ENCODE assay signal across 10 cellular contexts in genomic region chr4:84493092-84493850, GRCh38. TPM values are rescaled to one million over a fixed set of nuclear protein-coding genes. Genes with fewer than 3 reads are reported as not detected.
A peak's percentile ranks its signal among the peaks of the same experiment; 100 is the strongest.
DNase-seq lines count a peak whose midpoint lies in the region; ATAC-seq, FAIRE-seq and TF ChIP-seq lines count a peak whose summit lies in the region.
"Had no signal": no experiment of that assay in that cellular context is flagged by ENCODE, and none has a peak within 500 bp of the region (broad histone marks: within the 10 kb centered on the region; RNA-seq: fewer than 3 reads in every experiment).

No MANE protein-coding gene starts in this region.

- peak; percentile 62 for FAIRE-seq in endothelial cell of umbilical vein (lab: Jason Lieb, UNC)

- H3K4me2 ChIP-seq in endothelial cell of umbilical vein (ENCODE audit: insufficient read depth, low read length): no peak overlapping the region

- H3K27me3 ChIP-seq in endothelial cell of umbilical vein (ENCODE audit: control insufficient read depth in 2 of 2, insufficient read depth in 2 of 2, low read length in 2 of 2): peaks cover 75 to 100% of the 10 kb centered on the region in 2 experiments

- dilution Hi-C loops in endothelial cell of umbilical vein (cut with MboI; ENCODE audit: extremely low pct_ligation_motif_present, low sequenced_read_pairs): no loop called here

- H4K20me1 ChIP-seq in endothelial cell of umbilical vein (replicated peaks; ENCODE audit: control insufficient read depth, extremely low read depth, insufficient read depth, low read length): no peaks in the 10 kb centered on the region

- DNase-seq in DMS114 treated with DMSO at 0.1 percent for 48 hours (lab: John Stamatoyannopoulos, UW; ENCODE audit: unreplicated experiment): peak; percentile 28
- DNase-seq in NCI-H2227 (lab: John Stamatoyannopoulos, UW; ENCODE audit: unreplicated experiment): peak; percentile 31
- DNase-seq in endothelial cell of umbilical vein (ENCODE audit: low read depth, low spot score): no peak
- DNase-seq in nephron progenitor cell: peak; percentile 74
- DNase-seq in activated T-helper 2 cell treated with anti-CD3 and anti-CD28 coated beads, Interferon-gamma antibody, Interleukin-2, Interleukin-4, amounts not matched to agents 10 μg/mL and 5 μg/mL and 100 μg/mL, durations not matched to agents 14 hours and 24 hours and 36 hours (ENCODE audit: low spot score): no peak
- DNase-seq in activated T-helper 1 cell treated with anti-CD3 and anti-CD28 coated beads, Interleukin-12 subunit alpha, Interleukin-12 subunit beta, Interleukin-2, Interleukin-4 antibody, amounts not matched to agents 30 ng/mL and 10 ng/mL and 1 ng/mL, durations not matched to agents 14 hours and 24 hours and 36 hours (ENCODE audit: low spot score): no peak
- no peak for DNase-seq in NCI-H2196 (lab: John Stamatoyannopoulos, UW; ENCODE audit: unreplicated experiment)
- DNase-seq: amniotic stem cell had no signal

- H3K79me2 ChIP-seq in endothelial cell of umbilical vein (ENCODE audit: control insufficient read depth, insufficient read depth, low read length): no peaks in the 10 kb centered on the region

- no peaks in the 10 kb centered on the region for H3K36me3 ChIP-seq in endothelial cell of umbilical vein (ENCODE audit: control insufficient read depth in 2 of 2, extremely low read depth in 1 of 2, insufficient read depth in 2 of 2, low read length in 2 of 2)

- peak overlapping the region; percentile 18 for H2AFZ ChIP-seq in endothelial cell of umbilical vein (ENCODE audit: low read depth, low read length)

- CTCF ChIA-PET in endothelial cell of umbilical vein (lab: Charles Lee): no interaction called here

- H3K9me1 ChIP-seq in endothelial cell of umbilical vein (replicated peaks; ENCODE audit: control insufficient read depth, extremely low read depth, insufficient read depth, low read length): no peaks in the 10 kb centered on the region

- no peaks in the 10 kb centered on the region for H3K36me3 Mint-ChIP-seq in nephron progenitor cell (ENCODE audit: low read depth)
- H3K36me3 Mint-ChIP-seq in activated T-helper 2 cell treated with anti-CD3 and anti-CD28 coated beads, Interferon-gamma antibody, Interleukin-2, Interleukin-4, amounts not matched to agents 10 μg/mL and 5 μg/mL and 100 μg/mL, durations not matched to agents 14 hours and 24 hours and 36 hours (ENCODE audit: low read depth): peaks cover 3% of the 10 kb centered on the region
- no peaks in the 10 kb centered on the region for H3K36me3 Mint-ChIP-seq in activated T-helper 1 cell treated with anti-CD3 and anti-CD28 coated beads, Interleukin-12 subunit alpha, Interleukin-12 subunit beta, Interleukin-2, Interleukin-4 antibody, amounts not matched to agents 30 ng/mL and 10 ng/mL and 1 ng/mL, durations not matched to agents 14 hours and 24 hours and 36 hours (ENCODE audit: low read depth)

- no peak overlapping the region for H3K9ac ChIP-seq in endothelial cell of umbilical vein (replicated peaks; ENCODE audit: extremely low read depth, insufficient read depth, low read length)

- no peak overlapping the region for H3K27ac Mint-ChIP-seq in nephron progenitor cell
- no peak overlapping the region for H3K27ac Mint-ChIP-seq in activated T-helper 2 cell treated with anti-CD3 and anti-CD28 coated beads, Interferon-gamma antibody, Interleukin-2, Interleukin-4, amounts not matched to agents 10 μg/mL and 5 μg/mL and 100 μg/mL, durations not matched to agents 14 hours and 24 hours and 36 hours
- no peak overlapping the region for H3K27ac Mint-ChIP-seq in activated T-helper 1 cell treated with anti-CD3 and anti-CD28 coated beads, Interleukin-12 subunit alpha, Interleukin-12 subunit beta, Interleukin-2, Interleukin-4 antibody, amounts not matched to agents 30 ng/mL and 10 ng/mL and 1 ng/mL, durations not matched to agents 14 hours and 24 hours and 36 hours

- H3K4me3 Mint-ChIP-seq in nephron progenitor cell: peak overlapping the region; percentile 82
- H3K4me3 Mint-ChIP-seq in activated T-helper 2 cell treated with anti-CD3 and anti-CD28 coated beads, Interferon-gamma antibody, Interleukin-2, Interleukin-4, amounts not matched to agents 10 μg/mL and 5 μg/mL and 100 μg/mL, durations not matched to agents 14 hours and 24 hours and 36 hours (ENCODE audit: low read depth): no peak overlapping the region
- H3K4me3 Mint-ChIP-seq in activated T-helper 1 cell treated with anti-CD3 and anti-CD28 coated beads, Interleukin-12 subunit alpha, Interleukin-12 subunit beta, Interleukin-2, Interleukin-4 antibody, amounts not matched to agents 30 ng/mL and 10 ng/mL and 1 ng/mL, durations not matched to agents 14 hours and 24 hours and 36 hours: no peak overlapping the region

- peak in 1 of 2 donors; percentile 33 for TF ChIP-seq CTCF in endothelial cell of umbilical vein (IDR thresholded peaks at IDR 0.05; ENCODE audit: extremely low read depth in 1 of 2, insufficient read depth in 1 of 2, low read depth in 1 of 2, low read length in 2 of 2)
- no peak for TF ChIP-seq CTCF in nephron progenitor cell (IDR thresholded peaks at IDR 0.05)

- H3K4me1 Mint-ChIP-seq in nephron progenitor cell: peaks cover 46% of the 10 kb centered on the region
- peaks cover under 1% of the 10 kb centered on the region for H3K4me1 Mint-ChIP-seq in activated T-helper 2 cell treated with anti-CD3 and anti-CD28 coated beads, Interferon-gamma antibody, Interleukin-2, Interleukin-4, amounts not matched to agents 10 μg/mL and 5 μg/mL and 100 μg/mL, durations not matched to agents 14 hours and 24 hours and 36 hours (ENCODE audit: low read depth)
- peaks cover under 1% of the 10 kb centered on the region for H3K4me1 Mint-ChIP-seq in activated T-helper 1 cell treated with anti-CD3 and anti-CD28 coated beads, Interleukin-12 subunit alpha, Interleukin-12 subunit beta, Interleukin-2, Interleukin-4 antibody, amounts not matched to agents 30 ng/mL and 10 ng/mL and 1 ng/mL, durations not matched to agents 14 hours and 24 hours and 36 hours (ENCODE audit: low read depth)

- H3K9me3 Mint-ChIP-seq in nephron progenitor cell: no peaks in the 10 kb centered on the region
- H3K9me3 Mint-ChIP-seq in activated T-helper 2 cell treated with anti-CD3 and anti-CD28 coated beads, Interferon-gamma antibody, Interleukin-2, Interleukin-4, amounts not matched to agents 10 μg/mL and 5 μg/mL and 100 μg/mL, durations not matched to agents 14 hours and 24 hours and 36 hours: no peaks in the 10 kb centered on the region
- no peaks in the 10 kb centered on the region for H3K9me3 Mint-ChIP-seq in activated T-helper 1 cell treated with anti-CD3 and anti-CD28 coated beads, Interleukin-12 subunit alpha, Interleukin-12 subunit beta, Interleukin-2, Interleukin-4 antibody, amounts not matched to agents 30 ng/mL and 10 ng/mL and 1 ng/mL, durations not matched to agents 14 hours and 24 hours and 36 hours

- no peak overlapping the region for H3K27ac ChIP-seq in endothelial cell of umbilical vein (ENCODE audit: insufficient read depth, low read depth, low read length)

- ATAC-seq in GM18505 (IDR thresholded peaks at IDR 0.05; ENCODE audit: unreplicated experiment): no peak

- peaks cover 6% of the 10 kb centered on the region for H3K4me1 ChIP-seq in endothelial cell of umbilical vein (ENCODE audit: control insufficient read depth, extremely low read depth, insufficient read depth, low read length)

- no TSS peak for BruUV-seq in endothelial cell of umbilical vein (replicated peaks; lab: Mats Ljungman, UMichigan)

- intact Hi-C loops in endothelial cell of umbilical vein (cut with micrococcal nuclease): no loop called here
- intact Hi-C loops in activated T-helper 2 cell treated with anti-CD3 and anti-CD28 coated beads, Interferon-gamma antibody, Interleukin-2, Interleukin-4, amounts not matched to agents 10 μg/mL and 5 μg/mL and 100 μg/mL, durations not matched to agents 14 hours and 24 hours and 36 hours (cut with micrococcal nuclease): no loop called here
- intact Hi-C loops in activated T-helper 1 cell treated with anti-CD3 and anti-CD28 coated beads, Interleukin-12 subunit alpha, Interleukin-12 subunit beta, Interleukin-2, Interleukin-4 antibody, amounts not matched to agents 30 ng/mL and 10 ng/mL and 1 ng/mL, durations not matched to agents 14 hours and 24 hours and 36 hours (cut with micrococcal nuclease): no loop called here

- no peak overlapping the region for H3K4me3 ChIP-seq in endothelial cell of umbilical vein (replicated peaks in 1 of 3; ENCODE audit: insufficient read depth in 1 of 3, low read depth in 1 of 3, low read length in 3 of 3)

- no peaks in the 10 kb centered on the region for H3K9me3 ChIP-seq in endothelial cell of umbilical vein (replicated peaks; ENCODE audit: control insufficient read depth, insufficient read depth, low read length)

- TF ChIP-seq POLR2A in endothelial cell of umbilical vein (IDR thresholded peaks at IDR 0.05; ENCODE audit: low read depth, low read length) (no peak), GM18505 (IDR thresholded peaks at IDR 0.05; ENCODE audit: borderline replicate concordance, extremely low read depth, insufficient read depth, insufficient read length) (no peak)

- POLR2A ChIA-PET in endothelial cell of umbilical vein (lab: Charles Lee): no interaction called here

- H3K27me3 Mint-ChIP-seq in nephron progenitor cell (ENCODE audit: low read depth, poor library complexity): peaks cover 99% of the 10 kb centered on the region
- peaks cover 81% of the 10 kb centered on the region for H3K27me3 Mint-ChIP-seq in activated T-helper 2 cell treated with anti-CD3 and anti-CD28 coated beads, Interferon-gamma antibody, Interleukin-2, Interleukin-4, amounts not matched to agents 10 μg/mL and 5 μg/mL and 100 μg/mL, durations not matched to agents 14 hours and 24 hours and 36 hours (ENCODE audit: low read depth)
- H3K27me3 Mint-ChIP-seq in activated T-helper 1 cell treated with anti-CD3 and anti-CD28 coated beads, Interleukin-12 subunit alpha, Interleukin-12 subunit beta, Interleukin-2, Interleukin-4 antibody, amounts not matched to agents 30 ng/mL and 10 ng/mL and 1 ng/mL, durations not matched to agents 14 hours and 24 hours and 36 hours (ENCODE audit: insufficient read depth): peaks cover 84% of the 10 kb centered on the region

RNA-seq across cellular contexts. Expression of gene NKX6-1, which starts 5.8 kb away (rescaled TPM):
- not detected in 2 replicates for total RNA-seq in endothelial cell of umbilical vein
- polyA plus RNA-seq in endothelial cell of umbilical vein: not detected in 2 replicates
- not detected in 2 replicates for polyA plus RNA-seq in endothelial cell of umbilical vein (2011; cell fraction: cytosol; rRNA removed)
- not detected in 2 replicates for polyA plus RNA-seq in endothelial cell of umbilical vein (2011; cell fraction: nucleus; rRNA removed)
- polyA plus RNA-seq in endothelial cell of umbilical vein (2012): not detected in 2 replicates
- not detected in 2 replicates for polyA minus RNA-seq in endothelial cell of umbilical vein
- not detected for polyA minus RNA-seq in endothelial cell of umbilical vein (2011; cell fraction: cytosol; rRNA and poly(A)+ RNA removed)
- polyA minus RNA-seq in endothelial cell of umbilical vein (2011; cell fraction: nucleus; rRNA and poly(A)+ RNA removed): not detected in 2 replicates
- not detected in 2 replicates for total RNA-seq in activated T-helper 2 cell treated with anti-CD3 and anti-CD28 coated beads, Interferon-gamma antibody, Interleukin-2, Interleukin-4, amounts not matched to agents 10 μg/mL and 5 μg/mL and 100 μg/mL, durations not matched to agents 14 hours and 24 hours and 36 hours
- not detected in 2 replicates for total RNA-seq in activated T-helper 1 cell treated with anti-CD3 and anti-CD28 coated beads, Interleukin-12 subunit alpha, Interleukin-12 subunit beta, Interleukin-2, Interleukin-4 antibody, amounts not matched to agents 30 ng/mL and 10 ng/mL and 1 ng/mL, durations not matched to agents 14 hours and 24 hours and 36 hours
- total RNA-seq: urinary bladder had no signal

Comparison
In these comparisons a context has a peak if more than half of its experiments do, and no peak if none do; other contexts are left out.
1. DNase-seq: peak in DMS114 treated with DMSO at 0.1 percent for 48 hours (single experiment), NCI-H2227 (single experiment) and nephron progenitor cell (single experiment); none in endothelial cell of umbilical vein (single experiment), activated T-helper 2 cell treated with anti-CD3 and anti-CD28 coated beads, Interferon-gamma antibody, Interleukin-2, Interleukin-4, amounts not matched to agents 10 μg/mL and 5 μg/mL and 100 μg/mL, durations not matched to agents 14 hours and 24 hours and 36 hours (single experiment), activated T-helper 1 cell treated with anti-CD3 and anti-CD28 coated beads, Interleukin-12 subunit alpha, Interleukin-12 subunit beta, Interleukin-2, Interleukin-4 antibody, amounts not matched to agents 30 ng/mL and 10 ng/mL and 1 ng/mL, durations not matched to agents 14 hours and 24 hours and 36 hours (single experiment) and NCI-H2196 (single experiment).